In genomic region chr1:203216274-203217138, GRCh38 we compare ENCODE assay signal across 1 cellular context.
TF ChIP-seq lines count a peak whose summit lies in the region.

No MANE protein-coding gene starts in this region.

TF ChIP-seq in GM23338, 12 proteins besides CTCF, POLR2A, EP300 and RAD21 (continued from another document):
- TF ChIP-seq ZNF462 (CRISPR knock-in tag; IDR thresholded peaks at IDR 0.05) (no peak), ZNF331 (CRISPR knock-in tag; IDR thresholded peaks at IDR 0.05; ENCODE audit: low read depth) (no peak), POLR2AphosphoS5 (IDR thresholded peaks at IDR 0.05; ENCODE audit: low read depth) (no peak)
TF ChIP-seq in GM23338: peak in this region for 0.
